ENCODE assay signal across 1 cellular context in genomic region chr2:241092677-241093076, GRCh38.
A peak's percentile ranks its signal among the peaks of the same experiment; 100 is the strongest.
TF ChIP-seq lines count a peak whose summit lies in the region.

No MANE protein-coding gene starts in this region.

TF ChIP-seq in K562, 482 proteins besides CTCF, POLR2A, EP300 and RAD21:
- TF ChIP-seq ZBTB33 (CRISPR knock-in tag; IDR thresholded peaks at IDR 0.05) (peak; percentile 72), TFAP4 (CRISPR knock-in tag; IDR thresholded peaks at IDR 0.05; ENCODE audit: borderline replicate concordance) (peak; percentile 25; the same call in 1 of the 2 replicates), ZNF121 (CRISPR knock-in tag; conservative IDR thresholded peaks at IDR 0.05) (no peak), ETV5 (CRISPR knock-in tag; IDR thresholded peaks at IDR 0.05; ENCODE audit: low read depth) (no peak)
